In genomic region chr14:51294951-51295350, GRCh38 we compare ENCODE assay signal across 2 cellular contexts.
TF ChIP-seq lines count a peak whose summit lies in the region.

No MANE protein-coding gene starts in this region.

TF ChIP-seq in SK-N-SH, 30 proteins besides CTCF, POLR2A, EP300 and RAD21:
- TF ChIP-seq ELF1 (IDR thresholded peaks at IDR 0.05) = no peak
- no peak for TF ChIP-seq RXRA (IDR thresholded peaks at IDR 0.05; ENCODE audit: borderline replicate concordance, low read depth)
- no peak for TF ChIP-seq FOXJ3 (CRISPR knock-in tag; IDR thresholded peaks at IDR 0.05)
- TF ChIP-seq USF1 (IDR thresholded peaks at IDR 0.05; ENCODE audit: borderline replicate concordance, low read depth) = no peak
- TF ChIP-seq FOXM1 (IDR thresholded peaks at IDR 0.05; ENCODE audit: low read depth) = no peak
- no peak for TF ChIP-seq NFIC (IDR thresholded peaks at IDR 0.05; ENCODE audit: borderline replicate concordance)

TF ChIP-seq in SK-N-SH treated with all-trans-retinoic acid at 6 μM for 48 hours, 23 proteins besides CTCF, POLR2A, EP300 and RAD21:
- TF ChIP-seq PPARA (CRISPR knock-in tag; IDR thresholded peaks at IDR 0.05; ENCODE audit: borderline replicate concordance) = no peak
TF ChIP-seq in SK-N-SH treated with all-trans-retinoic acid at 6 μM for 48 hours: peak in this region for 0.
